ENCODE assay signal across 19 cellular contexts in the genomic region with DNA sequence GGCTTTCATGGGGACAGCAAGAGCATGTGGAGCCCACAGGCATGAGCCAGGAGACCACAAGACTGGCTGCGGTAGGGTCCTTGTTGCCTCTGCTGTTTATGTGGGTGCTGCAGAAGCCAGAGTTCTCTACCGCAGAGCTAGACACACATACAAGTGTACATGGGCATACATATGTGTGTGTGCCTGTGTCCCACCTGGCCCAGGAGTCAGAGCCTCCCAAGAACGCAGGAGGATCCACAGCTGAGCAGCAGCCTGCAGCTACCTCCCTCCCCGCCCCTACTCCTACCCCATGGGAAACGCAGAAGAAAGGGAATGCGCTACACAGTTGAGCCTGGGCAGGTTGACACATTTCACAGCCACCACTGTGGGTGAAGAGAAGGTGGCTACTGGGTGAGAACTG.
A peak's percentile ranks its signal among the peaks of the same experiment; 100 is the strongest.
DNase-seq lines count a peak whose midpoint lies in the region; ATAC-seq and FAIRE-seq lines count a peak whose summit lies in the region.
"Had no signal": no experiment of that assay in that cellular context is flagged by ENCODE, and none has a peak within 500 bp of the region (broad histone marks: within the 10 kb centered on the region; RNA-seq: fewer than 3 reads in every experiment).

No MANE protein-coding gene starts in this region.

- no peaks in the 10 kb centered on the region for H3K4me1 Mint-ChIP-seq in stimulated activated naive CD8-positive, alpha-beta T cell treated with anti-CD3 and anti-CD28 coated beads, Interleukin-15, amount 100 ng/mL, for 72 hours
- no peaks in the 10 kb centered on the region for H3K4me1 Mint-ChIP-seq in stimulated activated effector memory CD8-positive, alpha-beta T cell treated with anti-CD3 and anti-CD28 coated beads, Interleukin-12 subunit alpha, Interleukin-12 subunit beta, amount 100 ng/mL, for 72 hours
- H3K4me1 Mint-ChIP-seq: CD14-positive monocyte; CD4-positive, alpha-beta memory T cell; IgD-negative memory B cell had no signal

- H3K79me1 ChIP-seq in neuronal stem cell (ENCODE audit: low read depth, low read length), result no peaks in the 10 kb centered on the region

- no peak for FAIRE-seq in GM19239 (lab: Jason Lieb, UNC)
- FAIRE-seq: HepG2 had no signal

- peaks cover 0 to 4% (median 0%) of the 10 kb centered on the region in 3 experiments for H3K27me3 ChIP-seq in neuronal stem cell (ENCODE audit: control insufficient read depth in 3 of 3, insufficient read depth in 3 of 3, low read depth in 1 of 3, low read length in 3 of 3)
- H3K27me3 ChIP-seq: BLaER1 had no signal

- no peak overlapping the region for H4K91ac ChIP-seq in neuronal stem cell (ENCODE audit: low read depth, low read length, poor library complexity)

- WGBS in neuronal stem cell (ENCODE audit: extremely low coverage in 2 of 2, insufficient read length in 2 of 2, insufficient replicate concordance in 1 of 2), 2 donors, result no CpG with 5 or more reads among the region's 6 CpGs

- no peak overlapping the region for H3K4me3 Mint-ChIP-seq in stimulated activated naive CD8-positive, alpha-beta T cell treated with anti-CD3 and anti-CD28 coated beads, Interleukin-15, amount 100 ng/mL, for 72 hours
- H3K4me3 Mint-ChIP-seq in stimulated activated effector memory CD8-positive, alpha-beta T cell treated with anti-CD3 and anti-CD28 coated beads, Interleukin-12 subunit alpha, Interleukin-12 subunit beta, amount 100 ng/mL, for 72 hours, result no peak overlapping the region
- H3K4me3 Mint-ChIP-seq: CD14-positive monocyte; CD4-positive, alpha-beta memory T cell; IgD-negative memory B cell had no signal

- no peak overlapping the region for H4K8ac ChIP-seq in neuronal stem cell (ENCODE audit: low read depth, low read length)

- H3K9me3 Mint-ChIP-seq in stimulated activated naive CD8-positive, alpha-beta T cell treated with anti-CD3 and anti-CD28 coated beads, Interleukin-15, amount 100 ng/mL, for 72 hours, result peaks cover 0 to 17% of the 10 kb centered on the region in 2 donors
- H3K9me3 Mint-ChIP-seq in stimulated activated effector memory CD8-positive, alpha-beta T cell treated with anti-CD3 and anti-CD28 coated beads, Interleukin-12 subunit alpha, Interleukin-12 subunit beta, amount 100 ng/mL, for 72 hours, result peaks cover 9% of the 10 kb centered on the region

- H2BK5ac ChIP-seq in neuronal stem cell (ENCODE audit: low read length), result no peak overlapping the region

- H3K27ac ChIP-seq in neuronal stem cell (replicated peaks; ENCODE audit: low read length), result no peak overlapping the region
- H3K27ac ChIP-seq: 22Rv1, BLaER1, GM23248 had no signal

- H2AK5ac ChIP-seq in neuronal stem cell (ENCODE audit: low read depth, low read length), result peak overlapping the region; percentile 27

- no peaks in the 10 kb centered on the region for H3K36me3 Mint-ChIP-seq in stimulated activated effector memory CD8-positive, alpha-beta T cell treated with anti-CD3 and anti-CD28 coated beads, Interleukin-12 subunit alpha, Interleukin-12 subunit beta, amount 100 ng/mL, for 72 hours
- H3K36me3 Mint-ChIP-seq: CD14-positive monocyte; CD4-positive, alpha-beta memory T cell; IgD-negative memory B cell had no signal

- H3K9me3 ChIP-seq in neuronal stem cell (replicated peaks in 1 of 2; ENCODE audit: control insufficient read depth in 2 of 2, insufficient read depth in 1 of 2, low read depth in 1 of 2, low read length in 2 of 2), result peaks cover 0 to 2% of the 10 kb centered on the region in 2 donors
- H3K9me3 ChIP-seq: BLaER1 had no signal

- no peak overlapping the region for H3K27ac Mint-ChIP-seq in stimulated activated naive CD8-positive, alpha-beta T cell treated with anti-CD3 and anti-CD28 coated beads, Interleukin-15, amount 100 ng/mL, for 72 hours
- H3K27ac Mint-ChIP-seq in stimulated activated effector memory CD8-positive, alpha-beta T cell treated with anti-CD3 and anti-CD28 coated beads, Interleukin-12 subunit alpha, Interleukin-12 subunit beta, amount 100 ng/mL, for 72 hours, result no peak overlapping the region
- H3K27ac Mint-ChIP-seq: CD14-positive monocyte; CD4-positive, alpha-beta memory T cell; IgD-negative memory B cell had no signal

- H3K36me3 ChIP-seq in neuronal stem cell (replicated peaks in 1 of 2; ENCODE audit: control insufficient read depth in 2 of 2, insufficient read depth in 2 of 2, low read length in 2 of 2), result no peaks in the 10 kb centered on the region
- H3K36me3 ChIP-seq: BLaER1 had no signal

- no peak overlapping the region for H2AFZ ChIP-seq in neuronal stem cell (ENCODE audit: low read length)
- H2AFZ ChIP-seq: GM23248 had no signal

- H3K14ac ChIP-seq in neuronal stem cell (ENCODE audit: low read length), result no peak overlapping the region

- peak; percentile 31 for ATAC-seq in stimulated activated naive CD8-positive, alpha-beta T cell treated with anti-CD3 and anti-CD28 coated beads, Interleukin-15, amount 100 ng/mL, for 72 hours
- ATAC-seq in stimulated activated naive CD8-positive, alpha-beta T cell treated with anti-CD3 and anti-CD28 coated beads, Interleukin-15, Interleukin-2, amounts not matched to agents 100 U/mL and 50 U/mL, for 24 hours, result no peak
- peak; percentile 39 for ATAC-seq in stimulated activated effector memory CD8-positive, alpha-beta T cell treated with anti-CD3 and anti-CD28 coated beads, Interleukin-12 subunit alpha, Interleukin-12 subunit beta, amount 100 ng/mL, for 72 hours
- ATAC-seq in GM19023 (IDR thresholded peaks at IDR 0.05; ENCODE audit: unreplicated experiment), result no peak
- ATAC-seq: HepG2 had no signal

- no peak overlapping the region for H3K4me3 ChIP-seq in neuronal stem cell (ENCODE audit: low read length in 2 of 2)
- H3K4me3 ChIP-seq: BLaER1, GM23248 had no signal

- H3K18ac ChIP-seq in neuronal stem cell (ENCODE audit: low read length), result peak overlapping the region; percentile 19

- H3K27me3 Mint-ChIP-seq in stimulated activated naive CD8-positive, alpha-beta T cell treated with anti-CD3 and anti-CD28 coated beads, Interleukin-15, amount 100 ng/mL, for 72 hours, result peaks cover 62% of the 10 kb centered on the region

- no peak overlapping the region for H3K9ac ChIP-seq in neuronal stem cell (ENCODE audit: low read depth, low read length, poor library complexity)
- H3K9ac ChIP-seq: BLaER1, GM23248 had no signal

- H2BK12ac ChIP-seq in neuronal stem cell (ENCODE audit: low read length), result no peak overlapping the region

- no peak overlapping the region for H3K4ac ChIP-seq in neuronal stem cell (ENCODE audit: low read length)

- H3K4me1 ChIP-seq in neuronal stem cell (ENCODE audit: control insufficient read depth in 2 of 2, insufficient read depth in 1 of 2, low read depth in 1 of 2, low read length in 2 of 2), result peaks cover 0 to 4% of the 10 kb centered on the region in 2 donors
- H3K4me1 ChIP-seq: BLaER1 had no signal

- no peak overlapping the region for H2BK15ac ChIP-seq in neuronal stem cell (ENCODE audit: low read length)

- no peak overlapping the region for H3K4me2 ChIP-seq in neuronal stem cell (ENCODE audit: insufficient read depth, low read length, poor library complexity, severe bottlenecking)
- H3K4me2 ChIP-seq: BLaER1 had no signal

- DNase-seq in stimulated activated naive CD8-positive, alpha-beta T cell treated with anti-CD3 and anti-CD28 coated beads, Interleukin-15, amount 100 ng/mL, for 72 hours, result no peak
- DNase-seq in stimulated activated naive CD8-positive, alpha-beta T cell treated with anti-CD3 and anti-CD28 coated beads, Interleukin-15, Interleukin-2, amounts not matched to agents 100 U/mL and 50 U/mL, for 24 hours, result no peak
- no peak for DNase-seq in neuronal stem cell (ENCODE audit: low spot score)
- no peak for DNase-seq in stimulated activated effector memory CD8-positive, alpha-beta T cell treated with anti-CD3 and anti-CD28 coated beads, Interleukin-12 subunit alpha, Interleukin-12 subunit beta, amount 100 ng/mL, for 72 hours (ENCODE audit: low spot score in 2 of 2)
- no peak for DNase-seq in EL
- no peak for DNase-seq in GM19239 (ENCODE audit: insufficient read length, low spot score)
- DNase-seq: CD4-positive, alpha-beta memory T cell; DMS153; DMS79; GF-D8; GM23248; HCEC 1CT; KBM-7 had no signal

- no peak overlapping the region for H3K23ac ChIP-seq in neuronal stem cell (ENCODE audit: low read depth, low read length, poor library complexity)

- no peak overlapping the region for H2BK120ac ChIP-seq in neuronal stem cell (ENCODE audit: low read depth, low read length)

Comparison
In these comparisons a context has a peak if more than half of its experiments do, and no peak if none do; other contexts are left out.
1. ATAC-seq: peak in stimulated activated naive CD8-positive, alpha-beta T cell treated with anti-CD3 and anti-CD28 coated beads, Interleukin-15, amount 100 ng/mL, for 72 hours (single experiment) and stimulated activated effector memory CD8-positive, alpha-beta T cell treated with anti-CD3 and anti-CD28 coated beads, Interleukin-12 subunit alpha, Interleukin-12 subunit beta, amount 100 ng/mL, for 72 hours (single experiment); none in stimulated activated naive CD8-positive, alpha-beta T cell treated with anti-CD3 and anti-CD28 coated beads, Interleukin-15, Interleukin-2, amounts not matched to agents 100 U/mL and 50 U/mL, for 24 hours (single experiment) and GM19023 (single experiment).